Comparison of ENCODE assay signal across 23 cellular contexts in genomic region chr7:83695126-83695960, GRCh38. TPM values are rescaled to one million over a fixed set of nuclear protein-coding genes. Genes with fewer than 3 reads are reported as not detected.
"Had no signal": no experiment of that assay in that cellular context is flagged by ENCODE, and none has a peak within 500 bp of the region (broad histone marks: within the 10 kb centered on the region; RNA-seq: fewer than 3 reads in every experiment).

No MANE protein-coding gene starts in this region.

- H3K4me3 ChIP-seq: left lung, lung, psoas muscle, smooth muscle cell, stomach, thyroid gland, upper lobe of left lung had no signal

- ATAC-seq: left lung; psoas muscle; stimulated activated naive B cell treated with anti-CD40 and anti-IgM and Interleukin-4, amounts not matched to agents 10 μg/mL and 1 μg/mL and 100 μg/mL, for 72 hours had no signal

- H3K27ac Mint-ChIP-seq: activated CD4-positive, alpha-beta memory T cell treated with anti-CD3 and anti-CD28 coated beads, Interleukin-2, amount 10 ng/mL, durations not matched to agents 7 days and 5 days; activated CD4-positive, alpha-beta T cell treated with anti-CD3 and anti-CD28 coated beads, Interleukin-2, amount 10 ng/mL, durations not matched to agents 7 days and 5 days; activated T-cell treated with anti-CD3 and anti-CD28 coated beads, Interleukin-2, amount 50 U/mL, for 24 hours; dendritic cell treated with granulocyte-macrophage colony-stimulating factor and Interleukin-4, amounts not matched to agents 40 ng/mL and 50 ng/mL, for 4 days; nephron progenitor cell; stimulated activated naive B cell treated with anti-CD40 and anti-IgM and Interleukin-4, amounts not matched to agents 10 μg/mL and 1 μg/mL and 100 μg/mL, for 72 hours had no signal

- H3K9ac ChIP-seq: parathyroid adenoma had no signal

- H3K4me1 ChIP-seq: left lung, parathyroid adenoma, psoas muscle, stomach, thyroid gland, upper lobe of left lung had no signal

- H3K27ac ChIP-seq: left lung, parathyroid adenoma, psoas muscle, stomach, thyroid gland, upper lobe of left lung had no signal

- H3K27me3 Mint-ChIP-seq: activated CD4-positive, alpha-beta memory T cell treated with anti-CD3 and anti-CD28 coated beads, Interleukin-2, amount 10 ng/mL, durations not matched to agents 7 days and 5 days; activated CD4-positive, alpha-beta T cell treated with anti-CD3 and anti-CD28 coated beads, Interleukin-2, amount 10 ng/mL, durations not matched to agents 7 days and 5 days; activated T-cell treated with anti-CD3 and anti-CD28 coated beads, Interleukin-2, amount 50 U/mL, for 24 hours; central memory CD8-positive, alpha-beta T cell; dendritic cell treated with granulocyte-macrophage colony-stimulating factor and Interleukin-4, amounts not matched to agents 40 ng/mL and 50 ng/mL, for 4 days; stimulated activated naive B cell treated with anti-CD40 and anti-IgM and Interleukin-4, amounts not matched to agents 10 μg/mL and 1 μg/mL and 100 μg/mL, for 72 hours had no signal

- H2AFZ ChIP-seq: parathyroid adenoma had no signal

- H3K36me3 Mint-ChIP-seq: stimulated activated naive B cell treated with anti-CD40 and anti-IgM and Interleukin-4, amounts not matched to agents 10 μg/mL and 1 μg/mL and 100 μg/mL, for 72 hours had no signal

- H3K4me2 ChIP-seq: smooth muscle cell had no signal

- H3K27me3 ChIP-seq: left lung, stomach, thyroid gland, upper lobe of left lung had no signal

- H3K9me3 Mint-ChIP-seq: activated CD4-positive, alpha-beta T cell treated with anti-CD3 and anti-CD28 coated beads, Interleukin-2, amount 10 ng/mL, durations not matched to agents 7 days and 5 days; nephron progenitor cell had no signal

- DNase-seq: activated CD4-positive, alpha-beta memory T cell treated with anti-CD3 and anti-CD28 coated beads, Interleukin-2, amount 10 ng/mL, durations not matched to agents 7 days and 5 days; activated CD4-positive, alpha-beta T cell treated with anti-CD3 and anti-CD28 coated beads for 1 hour; activated CD4-positive, alpha-beta T cell treated with anti-CD3 and anti-CD28 coated beads, Interleukin-2, amount 10 ng/mL, durations not matched to agents 7 days and 5 days; activated CD8-positive, alpha-beta memory T cell treated with anti-CD3 and anti-CD28 coated beads, Interleukin-2, amount 50 U/mL, for 48 hours; activated gamma-delta T cell; activated naive CD4-positive, alpha-beta T cell treated with anti-CD3 and anti-CD28 coated beads, Interleukin-2, amount 50 U/mL, for 16 hours; activated T-cell treated with anti-CD3 and anti-CD28 coated beads, Interleukin-2, amount 50 U/mL, for 24 hours; effector CD8-positive, alpha-beta T cell; left lung; nephron progenitor cell; nucleus accumbens; psoas muscle; stimulated activated CD4-positive, alpha-beta T cell treated with anti-CD3 and anti-CD28 coated beads, Interleukin-2, amount 100 ng/mL, for 24 hours; stimulated activated naive B cell treated with anti-CD40 and anti-IgM and Interleukin-4, amounts not matched to agents 10 μg/mL and 1 μg/mL and 100 μg/mL, for 72 hours; stomach; T-helper 2 cell; thyroid gland; upper lobe of left lung had no signal

- H3K9me3 ChIP-seq: left lung, psoas muscle, stomach, thyroid gland, upper lobe of left lung had no signal

- H3K4me1 Mint-ChIP-seq: activated CD4-positive, alpha-beta memory T cell treated with anti-CD3 and anti-CD28 coated beads, Interleukin-2, amount 10 ng/mL, durations not matched to agents 7 days and 5 days; activated CD4-positive, alpha-beta T cell treated with anti-CD3 and anti-CD28 coated beads, Interleukin-2, amount 10 ng/mL, durations not matched to agents 7 days and 5 days; central memory CD8-positive, alpha-beta T cell; stimulated activated naive B cell treated with anti-CD40 and anti-IgM and Interleukin-4, amounts not matched to agents 10 μg/mL and 1 μg/mL and 100 μg/mL, for 72 hours had no signal

- H3K36me3 ChIP-seq: left lung, stomach, thyroid gland, upper lobe of left lung had no signal

- H3K79me2 ChIP-seq: parathyroid adenoma had no signal

- H3K4me3 Mint-ChIP-seq: activated CD4-positive, alpha-beta memory T cell treated with anti-CD3 and anti-CD28 coated beads, Interleukin-2, amount 10 ng/mL, durations not matched to agents 7 days and 5 days; activated CD4-positive, alpha-beta T cell treated with anti-CD3 and anti-CD28 coated beads, Interleukin-2, amount 10 ng/mL, durations not matched to agents 7 days and 5 days; activated T-cell treated with anti-CD3 and anti-CD28 coated beads, Interleukin-2, amount 50 U/mL, for 24 hours; central memory CD8-positive, alpha-beta T cell; dendritic cell treated with granulocyte-macrophage colony-stimulating factor and Interleukin-4, amounts not matched to agents 40 ng/mL and 50 ng/mL, for 4 days; nephron progenitor cell; stimulated activated naive B cell treated with anti-CD40 and anti-IgM and Interleukin-4, amounts not matched to agents 10 μg/mL and 1 μg/mL and 100 μg/mL, for 72 hours had no signal

RNA-seq across cellular contexts. Expression of gene SEMA3E, which starts 46.4 kb away (rescaled TPM):
- total RNA-seq: activated CD4-positive, alpha-beta memory T cell treated with anti-CD3 and anti-CD28 coated beads, Interleukin-2, amount 10 ng/mL, durations not matched to agents 7 days and 5 days; activated CD4-positive, alpha-beta T cell treated with anti-CD3 and anti-CD28 coated beads, Interleukin-2, amount 10 ng/mL, durations not matched to agents 7 days and 5 days had no signal
